In the genomic region with DNA sequence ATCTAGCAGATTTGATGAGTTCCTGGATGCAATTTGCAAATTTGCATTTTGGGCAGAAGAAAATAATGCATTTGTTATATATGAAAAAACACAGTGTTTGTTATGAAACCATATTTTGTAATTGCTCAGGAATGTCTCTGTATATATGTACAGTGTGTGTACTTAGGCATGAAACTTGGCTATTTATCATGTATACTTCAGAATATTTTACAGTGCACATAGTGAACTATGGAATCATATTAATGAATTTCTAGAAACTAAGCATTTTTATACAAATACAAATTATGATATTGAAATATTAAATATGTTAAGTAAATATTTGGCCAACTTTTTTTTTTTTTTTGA, we compare ENCODE assay signal across 20 cellular contexts.
A peak's percentile ranks its signal among the peaks of the same experiment; 100 is the strongest.
DNase-seq lines count a peak whose midpoint lies in the region; ATAC-seq, FAIRE-seq and TF ChIP-seq lines count a peak whose summit lies in the region.
"Had no signal": no experiment of that assay in that cellular context is flagged by ENCODE, and none has a peak within 500 bp of the region (broad histone marks: within the 10 kb centered on the region; RNA-seq: fewer than 3 reads in every experiment).

No MANE protein-coding gene starts in this region.

- H3K9ac ChIP-seq in PC-3 (ENCODE audit: low read length) (no peak overlapping the region), astrocyte (ENCODE audit: low read length) (no peak overlapping the region)

- no peak overlapping the region for H3K27ac Mint-ChIP-seq in astrocyte (ENCODE audit: unreplicated experiment)
- H3K27ac Mint-ChIP-seq: CD14-positive monocyte, IgD-negative memory B cell had no signal

- no peaks in the 10 kb centered on the region for H3F3A ChIP-seq in PC-3 (ENCODE audit: low read length, unreplicated experiment)

- H3K4me3 ChIP-seq in PC-3 (ENCODE audit: low read length), result no peak overlapping the region
- no peak overlapping the region for H3K4me3 ChIP-seq in astrocyte (ENCODE audit: insufficient read depth, low read depth, low read length)
- H3K4me3 ChIP-seq in thoracic aorta, result peak overlapping the region; percentile 39
- H3K4me3 ChIP-seq: HAP-1, MG63 had no signal

- BruUV-seq in PC-3 (replicated peaks; lab: Mats Ljungman, UMichigan), result no TSS peak

- CTCF ChIA-PET in PC-3 (lab: Charles Lee), result no interaction called here

- H3K4me3 Mint-ChIP-seq in astrocyte (ENCODE audit: unreplicated experiment), result no peak overlapping the region
- H3K4me3 Mint-ChIP-seq: CD14-positive monocyte, IgD-negative memory B cell had no signal

- H2AFZ ChIP-seq in PC-3 (ENCODE audit: low read length) (0 out of 2 replicates have a peak overlapping the region, but pooled peaks have one; percentile 51), astrocyte (ENCODE audit: low read depth, low read length) (no peak overlapping the region)

- TF ChIP-seq CTCF in PC-3 (conservative IDR thresholded peaks at IDR 0.05; ENCODE audit: low read depth, low read length), result no peak
- TF ChIP-seq CTCF in astrocyte (IDR thresholded peaks at IDR 0.05; ENCODE audit: insufficient read depth, low read depth, low read length), result no peak
- TF ChIP-seq CTCF in foreskin keratinocyte (conservative IDR thresholded peaks at IDR 0.05), result no peak
- no peak for TF ChIP-seq CTCF in thoracic aorta (IDR thresholded peaks at IDR 0.05)

- H3K9me3 Mint-ChIP-seq in astrocyte (ENCODE audit: unreplicated experiment), result no peaks in the 10 kb centered on the region
- H3K9me3 Mint-ChIP-seq: IgD-negative memory B cell had no signal

- H3K4me1 ChIP-seq in PC-3 (ENCODE audit: insufficient read depth, low read length), result peaks cover 21% of the 10 kb centered on the region
- H3K4me1 ChIP-seq in astrocyte (ENCODE audit: insufficient read depth, low read length), result peaks cover 22% of the 10 kb centered on the region
- peaks cover 10% of the 10 kb centered on the region for H3K4me1 ChIP-seq in foreskin keratinocyte
- peaks cover 2 to 9% of the 10 kb centered on the region in 2 donors for H3K4me1 ChIP-seq in thoracic aorta (ENCODE audit: control insufficient read depth in 1 of 2, low read depth in 2 of 2)
- H3K4me1 ChIP-seq: HAP-1 had no signal

- intact Hi-C loops in PC-3 (cut with micrococcal nuclease), result loop anchor here (2.0 kb wide), 1 partner anchor 31 kb away; no protein-coding TSS in a partner anchor

- H3K36me3 ChIP-seq in PC-3 (ENCODE audit: low read depth, low read length) (no peaks in the 10 kb centered on the region), astrocyte (ENCODE audit: insufficient read depth, low read length) (no peaks in the 10 kb centered on the region), thoracic aorta (no peaks in the 10 kb centered on the region)
- H3K36me3 ChIP-seq: HAP-1, MG63 had no signal

- ATAC-seq in PC-3 (peak; percentile 90), foreskin keratinocyte (peak; percentile 37), thoracic aorta (ENCODE audit: insufficient number of reproducible peaks, low FRiP score, low read depth) (no peak), HG02588 (IDR thresholded peaks at IDR 0.05; ENCODE audit: unreplicated experiment) (no peak), GM18519 (IDR thresholded peaks at IDR 0.05; ENCODE audit: low FRiP score, unreplicated experiment) (no peak)

- H3K79me2 ChIP-seq in PC-3 (ENCODE audit: low read length) (no peaks in the 10 kb centered on the region), astrocyte (ENCODE audit: insufficient read depth, low read length) (no peaks in the 10 kb centered on the region)

- H3K27ac ChIP-seq in PC-3 (ENCODE audit: low read length), result peak overlapping the region; percentile 80
- peak overlapping the region; percentile 48 for H3K27ac ChIP-seq in astrocyte (ENCODE audit: low read depth, low read length)
- no peak overlapping the region for H3K27ac ChIP-seq in foreskin keratinocyte
- H3K27ac ChIP-seq in thoracic aorta, result no peak overlapping the region

- H3K27me3 ChIP-seq in PC-3 (ENCODE audit: low read length) (no peaks in the 10 kb centered on the region), astrocyte (ENCODE audit: insufficient read depth, low read length) (no peaks in the 10 kb centered on the region), foreskin keratinocyte (no peaks in the 10 kb centered on the region), thoracic aorta (replicated peaks; ENCODE audit: insufficient read depth) (no peaks in the 10 kb centered on the region)
- H3K27me3 ChIP-seq: MG63 had no signal

- no peaks in the 10 kb centered on the region for H3K9me2 ChIP-seq in PC-3 (replicated peaks; ENCODE audit: low read length)

- H3K4me2 ChIP-seq in PC-3 (ENCODE audit: low read length) (peak overlapping the region; percentile 51; the same call in 1 of the 2 replicates), astrocyte (ENCODE audit: low read length) (peak overlapping the region; percentile 58)

- peaks cover 13% of the 10 kb centered on the region for H3K4me1 Mint-ChIP-seq in astrocyte (ENCODE audit: low read depth, unreplicated experiment)
- H3K4me1 Mint-ChIP-seq: CD14-positive monocyte had no signal

- no peaks in the 10 kb centered on the region for H3K27me3 Mint-ChIP-seq in astrocyte (ENCODE audit: low read depth, unreplicated experiment)
- H3K27me3 Mint-ChIP-seq: IgD-negative memory B cell had no signal

- no peak for FAIRE-seq in astrocyte (lab: Jason Lieb, UNC)

- no peaks in the 10 kb centered on the region for H3K36me3 Mint-ChIP-seq in astrocyte (ENCODE audit: low read depth, unreplicated experiment)
- H3K36me3 Mint-ChIP-seq: CD14-positive monocyte, IgD-negative memory B cell had no signal

- no peaks in the 10 kb centered on the region for H4K20me1 ChIP-seq in PC-3 (ENCODE audit: low read length)
- no peaks in the 10 kb centered on the region for H4K20me1 ChIP-seq in astrocyte (ENCODE audit: insufficient read depth, low read length)

- H3K9me3 ChIP-seq in PC-3 (ENCODE audit: low read length), result no peaks in the 10 kb centered on the region
- no peaks in the 10 kb centered on the region for H3K9me3 ChIP-seq in astrocyte (ENCODE audit: insufficient read depth, low read depth, low read length)
- no peaks in the 10 kb centered on the region for H3K9me3 ChIP-seq in thoracic aorta
- H3K9me3 ChIP-seq: HAP-1, MG63 had no signal

- POLR2A ChIA-PET in PC-3 (lab: Charles Lee; ENCODE audit: unreplicated experiment), result no interaction called here

- peak; percentile 58 for DNase-seq in PC-3
- DNase-seq in astrocyte (ENCODE audit: low read depth), result no peak
- DNase-seq in foreskin keratinocyte, result peak in 1 of 2 donors; percentile 29
- DNase-seq in thoracic aorta (ENCODE audit: low spot score), result no peak
- DNase-seq in NCI-H2227 treated with DMSO at 0.1 percent for 48 hours (lab: John Stamatoyannopoulos, UW), result no peak
- DNase-seq: DMS79, Karpas-422, MG63, NCI-H1048, NCI-H1436, NCI-H2029, NCI-H2171, NCI-H446, NCI-H526 treated with DMSO at 0.1 percent for 48 hours, SHP77 treated with DMSO at 0.1 percent for 48 hours had no signal

Comparison
In these comparisons a context has a peak if more than half of its experiments do, and no peak if none do; other contexts are left out.
1. ATAC-seq: peak in PC-3 (single experiment) and foreskin keratinocyte (single experiment); none in thoracic aorta (single experiment), HG02588 (single experiment) and GM18519 (single experiment).
2. H3K27ac ChIP-seq: peak in PC-3 (single experiment) and astrocyte (single experiment); none in foreskin keratinocyte (single experiment) and thoracic aorta (0 of 2).